Comparison of ENCODE assay signal across 1 cellular context in the genomic region with DNA sequence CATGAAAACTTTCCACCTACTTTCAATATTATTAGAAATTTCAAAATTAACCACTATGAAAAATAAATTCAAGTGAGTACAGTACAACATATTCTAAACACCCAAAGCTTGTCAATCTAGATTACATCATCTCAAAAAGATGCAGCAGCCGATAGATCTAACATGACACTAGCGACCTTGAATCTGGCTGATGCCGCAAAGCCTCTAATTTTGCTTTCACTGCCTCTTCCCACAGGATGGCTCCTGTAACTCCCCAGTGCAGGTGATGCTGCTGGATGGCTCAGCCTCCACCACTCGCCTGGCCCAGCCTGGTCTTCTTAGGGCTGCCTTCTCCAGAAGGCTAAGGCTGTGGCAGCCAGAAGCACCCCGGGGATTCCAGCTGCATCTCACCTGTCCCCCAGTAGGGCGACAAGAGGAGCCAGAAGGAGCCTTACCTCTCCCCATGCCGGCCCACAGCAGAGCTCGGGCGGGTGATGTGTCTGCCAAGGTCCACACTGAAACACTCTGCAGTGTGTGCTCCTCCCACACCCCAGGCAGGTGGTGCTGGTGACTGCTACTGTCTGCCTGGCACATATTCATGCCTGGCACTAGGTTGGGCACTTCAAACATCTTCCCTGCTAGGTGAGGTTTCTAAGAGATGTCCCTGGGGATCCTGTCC.
TF ChIP-seq lines count a peak whose summit lies in the region.

No MANE protein-coding gene starts in this region.

TF ChIP-seq in HepG2, 621 proteins besides CTCF, POLR2A, EP300 and RAD21 (continued from another document and continues in another):
- TF ChIP-seq, protein P1, sequence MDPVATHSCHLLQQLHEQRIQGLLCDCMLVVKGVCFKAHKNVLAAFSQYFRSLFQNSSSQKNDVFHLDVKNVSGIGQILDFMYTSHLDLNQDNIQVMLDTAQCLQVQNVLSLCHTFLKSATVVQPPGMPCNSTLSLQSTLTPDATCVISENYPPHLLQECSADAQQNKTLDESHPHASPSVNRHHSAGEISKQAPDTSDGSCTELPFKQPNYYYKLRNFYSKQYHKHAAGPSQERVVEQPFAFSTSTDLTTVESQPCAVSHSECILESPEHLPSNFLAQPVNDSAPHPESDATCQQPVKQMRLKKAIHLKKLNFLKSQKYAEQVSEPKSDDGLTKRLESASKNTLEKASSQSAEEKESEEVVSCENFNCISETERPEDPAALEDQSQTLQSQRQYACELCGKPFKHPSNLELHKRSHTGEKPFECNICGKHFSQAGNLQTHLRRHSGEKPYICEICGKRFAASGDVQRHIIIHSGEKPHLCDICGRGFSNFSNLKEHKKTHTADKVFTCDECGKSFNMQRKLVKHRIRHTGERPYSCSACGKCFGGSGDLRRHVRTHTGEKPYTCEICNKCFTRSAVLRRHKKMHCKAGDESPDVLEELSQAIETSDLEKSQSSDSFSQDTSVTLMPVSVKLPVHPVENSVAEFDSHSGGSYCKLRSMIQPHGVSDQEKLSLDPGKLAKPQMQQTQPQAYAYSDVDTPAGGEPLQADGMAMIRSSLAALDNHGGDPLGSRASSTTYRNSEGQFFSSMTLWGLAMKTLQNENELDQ (CRISPR knock-in tag; IDR thresholded peaks at IDR 0.05; ENCODE audit: borderline replicate concordance): no peak
- no peak for TF ChIP-seq CEBPG (CRISPR knock-in tag; IDR thresholded peaks at IDR 0.05)
- TF ChIP-seq ZBTB8A (CRISPR knock-in tag; IDR thresholded peaks at IDR 0.05; ENCODE audit: borderline replicate concordance, low read depth): no peak
- no peak for TF ChIP-seq ZNF710 (CRISPR knock-in tag; IDR thresholded peaks at IDR 0.05; ENCODE audit: borderline replicate concordance)
- TF ChIP-seq, protein P2, sequence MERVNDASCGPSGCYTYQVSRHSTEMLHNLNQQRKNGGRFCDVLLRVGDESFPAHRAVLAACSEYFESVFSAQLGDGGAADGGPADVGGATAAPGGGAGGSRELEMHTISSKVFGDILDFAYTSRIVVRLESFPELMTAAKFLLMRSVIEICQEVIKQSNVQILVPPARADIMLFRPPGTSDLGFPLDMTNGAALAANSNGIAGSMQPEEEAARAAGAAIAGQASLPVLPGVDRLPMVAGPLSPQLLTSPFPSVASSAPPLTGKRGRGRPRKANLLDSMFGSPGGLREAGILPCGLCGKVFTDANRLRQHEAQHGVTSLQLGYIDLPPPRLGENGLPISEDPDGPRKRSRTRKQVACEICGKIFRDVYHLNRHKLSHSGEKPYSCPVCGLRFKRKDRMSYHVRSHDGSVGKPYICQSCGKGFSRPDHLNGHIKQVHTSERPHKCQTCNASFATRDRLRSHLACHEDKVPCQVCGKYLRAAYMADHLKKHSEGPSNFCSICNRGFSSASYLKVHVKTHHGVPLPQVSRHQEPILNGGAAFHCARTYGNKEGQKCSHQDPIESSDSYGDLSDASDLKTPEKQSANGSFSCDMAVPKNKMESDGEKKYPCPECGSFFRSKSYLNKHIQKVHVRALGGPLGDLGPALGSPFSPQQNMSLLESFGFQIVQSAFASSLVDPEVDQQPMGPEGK (CRISPR knock-in tag; IDR thresholded peaks at IDR 0.05): no peak
- TF ChIP-seq HNRNPK (IDR thresholded peaks at IDR 0.05; ENCODE audit: low read depth, low read length, poor library complexity, severe bottlenecking): no peak
- TF ChIP-seq HNF4G (IDR thresholded peaks at IDR 0.05; ENCODE audit: borderline replicate concordance, low read depth, low read length): no peak
- no peak for TF ChIP-seq HNF4G (CRISPR knock-in tag; IDR thresholded peaks at IDR 0.05; ENCODE audit: borderline replicate concordance, low read depth)
- TF ChIP-seq PCBP2 (optimal IDR thresholded peaks at IDR 0.05; ENCODE audit: low read depth, low read length, poor library complexity, severe bottlenecking): no peak
- TF ChIP-seq ZNF550 (CRISPR knock-in tag; IDR thresholded peaks at IDR 0.05; ENCODE audit: borderline replicate concordance): no peak
- TF ChIP-seq ZNF724P (CRISPR knock-in tag; IDR thresholded peaks at IDR 0.05; ENCODE audit: borderline replicate concordance): no peak
- TF ChIP-seq ZNF180 (CRISPR knock-in tag; IDR thresholded peaks at IDR 0.05; ENCODE audit: borderline replicate concordance, low read depth): no peak
- no peak for TF ChIP-seq DMAP1 (CRISPR knock-in tag; IDR thresholded peaks at IDR 0.05)
- TF ChIP-seq, protein P3, sequence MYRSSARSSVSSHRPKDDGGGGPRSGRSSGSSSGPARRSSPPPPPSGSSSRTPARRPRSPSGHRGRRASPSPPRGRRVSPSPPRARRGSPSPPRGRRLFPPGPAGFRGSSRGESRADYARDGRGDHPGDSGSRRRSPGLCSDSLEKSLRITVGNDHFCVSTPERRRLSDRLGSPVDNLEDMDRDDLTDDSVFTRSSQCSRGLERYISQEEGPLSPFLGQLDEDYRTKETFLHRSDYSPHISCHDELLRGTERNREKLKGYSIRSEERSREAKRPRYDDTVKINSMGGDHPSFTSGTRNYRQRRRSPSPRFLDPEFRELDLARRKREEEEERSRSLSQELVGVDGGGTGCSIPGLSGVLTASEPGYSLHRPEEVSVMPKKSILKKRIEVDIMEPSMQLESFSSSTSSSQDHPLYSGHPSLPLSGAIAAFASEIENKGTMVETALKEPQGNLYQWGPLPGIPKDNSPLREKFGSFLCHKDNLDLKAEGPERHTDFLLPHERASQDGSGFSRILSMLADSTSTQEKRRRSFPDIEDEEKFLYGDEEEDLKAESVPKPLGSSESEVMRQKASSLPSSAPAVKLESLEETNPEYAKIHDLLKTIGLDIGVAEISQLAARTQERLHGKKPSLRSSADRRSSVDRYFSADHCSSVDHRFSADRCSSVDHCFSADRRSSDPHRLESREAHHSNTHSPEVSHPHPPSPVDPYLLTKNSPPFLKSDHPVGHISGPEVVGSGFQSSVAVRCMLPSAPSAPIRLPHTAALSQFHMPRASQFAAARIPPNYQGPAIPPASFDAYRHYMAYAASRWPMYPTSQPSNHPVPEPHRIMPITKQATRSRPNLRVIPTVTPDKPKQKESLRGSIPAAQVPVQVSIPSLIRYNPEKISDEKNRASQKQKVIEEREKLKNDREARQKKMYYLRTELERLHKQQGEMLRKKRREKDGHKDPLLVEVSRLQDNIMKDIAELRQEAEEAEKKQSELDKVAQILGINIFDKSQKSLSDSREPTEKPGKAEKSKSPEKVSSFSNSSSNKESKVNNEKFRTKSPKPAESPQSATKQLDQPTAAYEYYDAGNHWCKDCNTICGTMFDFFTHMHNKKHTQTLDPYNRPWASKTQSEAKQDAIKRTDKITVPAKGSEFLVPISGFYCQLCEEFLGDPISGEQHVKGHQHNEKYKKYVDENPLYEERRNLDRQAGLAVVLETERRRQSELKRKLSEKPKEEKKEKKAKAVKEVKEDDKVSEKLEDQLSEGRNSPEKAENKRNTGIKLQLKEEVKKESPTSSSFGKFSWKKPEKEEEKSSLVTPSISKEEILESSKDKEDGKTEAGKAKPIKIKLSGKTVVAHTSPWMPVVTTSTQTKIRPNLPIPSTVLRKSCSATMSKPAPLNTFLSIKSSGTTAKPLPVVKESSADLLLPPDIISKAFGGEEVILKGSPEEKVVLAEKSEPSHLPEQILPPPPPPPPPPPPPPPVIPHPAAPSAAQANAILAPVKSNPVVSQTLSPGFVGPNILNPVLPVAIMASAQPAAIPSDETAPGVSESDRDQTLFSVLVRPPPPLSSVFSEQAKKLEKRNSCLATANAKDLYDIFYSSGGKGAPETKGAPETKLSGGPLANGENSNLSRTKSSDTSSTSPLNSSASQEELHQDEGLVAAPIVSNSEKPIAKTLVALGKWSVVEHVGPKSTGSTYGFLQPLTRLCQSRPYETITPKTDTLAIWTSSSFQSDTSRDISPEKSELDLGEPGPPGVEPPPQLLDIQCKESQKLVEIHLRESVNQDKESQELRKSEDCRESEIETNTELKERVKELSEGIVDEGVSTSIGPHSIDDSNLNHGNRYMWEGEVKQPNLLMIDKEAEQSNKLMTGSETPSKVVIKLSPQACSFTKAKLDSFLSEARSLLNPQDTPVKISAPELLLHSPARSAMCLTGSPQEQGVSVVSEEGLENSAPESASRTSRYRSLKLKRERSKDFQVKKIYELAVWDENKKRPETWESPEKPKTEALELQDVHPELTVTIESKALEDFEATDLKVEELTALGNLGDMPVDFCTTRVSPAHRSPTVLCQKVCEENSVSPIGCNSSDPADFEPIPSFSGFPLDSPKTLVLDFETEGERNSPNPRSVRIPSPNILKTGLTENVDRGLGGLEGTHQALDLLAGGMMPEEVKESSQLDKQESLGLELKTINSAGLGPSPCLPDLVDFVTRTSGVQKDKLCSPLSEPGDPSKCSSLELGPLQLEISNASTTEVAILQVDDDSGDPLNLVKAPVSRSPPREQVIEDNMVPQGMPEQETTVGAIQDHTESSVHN (CRISPR knock-in tag; IDR thresholded peaks at IDR 0.05): no peak
- no peak for TF ChIP-seq ZNF44 (CRISPR knock-in tag; IDR thresholded peaks at IDR 0.05)
- TF ChIP-seq, protein P4, sequence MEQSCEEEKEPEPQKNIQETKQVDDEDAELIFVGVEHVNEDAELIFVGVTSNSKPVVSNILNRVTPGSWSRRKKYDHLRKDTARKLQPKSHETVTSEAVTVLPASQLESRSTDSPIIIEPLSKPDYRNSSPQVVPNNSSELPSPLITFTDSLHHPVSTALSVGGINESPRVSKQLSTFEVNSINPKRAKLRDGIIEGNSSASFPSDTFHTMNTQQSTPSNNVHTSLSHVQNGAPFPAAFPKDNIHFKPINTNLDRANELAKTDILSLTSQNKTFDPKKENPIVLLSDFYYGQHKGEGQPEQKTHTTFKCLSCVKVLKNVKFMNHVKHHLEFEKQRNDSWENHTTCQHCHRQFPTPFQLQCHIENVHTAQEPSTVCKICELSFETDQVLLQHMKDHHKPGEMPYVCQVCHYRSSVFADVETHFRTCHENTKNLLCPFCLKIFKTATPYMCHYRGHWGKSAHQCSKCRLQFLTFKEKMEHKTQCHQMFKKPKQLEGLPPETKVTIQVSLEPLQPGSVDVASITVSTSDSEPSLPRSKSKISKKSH (CRISPR knock-in tag; IDR thresholded peaks at IDR 0.05; ENCODE audit: borderline replicate concordance): 0 out of 2 replicates have a peak, but pooled peaks have one; percentile 20
- no peak for TF ChIP-seq ADNP (CRISPR knock-in tag; IDR thresholded peaks at IDR 0.05)
- no peak for TF ChIP-seq KLF13 (CRISPR knock-in tag; IDR thresholded peaks at IDR 0.05)
- TF ChIP-seq ZNF572 (CRISPR knock-in tag; IDR thresholded peaks at IDR 0.05): 0 out of 2 replicates have a peak, but pooled peaks have one; percentile 51
- TF ChIP-seq ZNF496 (CRISPR knock-in tag; IDR thresholded peaks at IDR 0.05; ENCODE audit: insufficient replicate concordance): no peak
- TF ChIP-seq HDAC1 (CRISPR knock-in tag; IDR thresholded peaks at IDR 0.05): no peak
- TF ChIP-seq ZNF652 (CRISPR knock-in tag; IDR thresholded peaks at IDR 0.05; ENCODE audit: borderline replicate concordance, low read depth): no peak
- TF ChIP-seq, protein P5, sequence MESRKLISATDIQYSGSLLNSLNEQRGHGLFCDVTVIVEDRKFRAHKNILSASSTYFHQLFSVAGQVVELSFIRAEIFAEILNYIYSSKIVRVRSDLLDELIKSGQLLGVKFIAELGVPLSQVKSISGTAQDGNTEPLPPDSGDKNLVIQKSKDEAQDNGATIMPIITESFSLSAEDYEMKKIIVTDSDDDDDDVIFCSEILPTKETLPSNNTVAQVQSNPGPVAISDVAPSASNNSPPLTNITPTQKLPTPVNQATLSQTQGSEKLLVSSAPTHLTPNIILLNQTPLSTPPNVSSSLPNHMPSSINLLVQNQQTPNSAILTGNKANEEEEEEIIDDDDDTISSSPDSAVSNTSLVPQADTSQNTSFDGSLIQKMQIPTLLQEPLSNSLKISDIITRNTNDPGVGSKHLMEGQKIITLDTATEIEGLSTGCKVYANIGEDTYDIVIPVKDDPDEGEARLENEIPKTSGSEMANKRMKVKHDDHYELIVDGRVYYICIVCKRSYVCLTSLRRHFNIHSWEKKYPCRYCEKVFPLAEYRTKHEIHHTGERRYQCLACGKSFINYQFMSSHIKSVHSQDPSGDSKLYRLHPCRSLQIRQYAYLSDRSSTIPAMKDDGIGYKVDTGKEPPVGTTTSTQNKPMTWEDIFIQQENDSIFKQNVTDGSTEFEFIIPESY (CRISPR knock-in tag; IDR thresholded peaks at IDR 0.05): no peak
- peak; percentile 75; the same call in 1 of the 2 replicates for TF ChIP-seq NRL (CRISPR knock-in tag; IDR thresholded peaks at IDR 0.05; ENCODE audit: borderline replicate concordance)
- no peak for TF ChIP-seq MZF1 (CRISPR knock-in tag; IDR thresholded peaks at IDR 0.05; ENCODE audit: borderline replicate concordance)
- no peak for TF ChIP-seq ZNF704 (CRISPR knock-in tag; IDR thresholded peaks at IDR 0.05; ENCODE audit: borderline replicate concordance)
- no peak for TF ChIP-seq TARDBP (CRISPR knock-in tag; IDR thresholded peaks at IDR 0.05)
- TF ChIP-seq CCDC6 (CRISPR knock-in tag; IDR thresholded peaks at IDR 0.05): no peak
- TF ChIP-seq, protein P6, sequence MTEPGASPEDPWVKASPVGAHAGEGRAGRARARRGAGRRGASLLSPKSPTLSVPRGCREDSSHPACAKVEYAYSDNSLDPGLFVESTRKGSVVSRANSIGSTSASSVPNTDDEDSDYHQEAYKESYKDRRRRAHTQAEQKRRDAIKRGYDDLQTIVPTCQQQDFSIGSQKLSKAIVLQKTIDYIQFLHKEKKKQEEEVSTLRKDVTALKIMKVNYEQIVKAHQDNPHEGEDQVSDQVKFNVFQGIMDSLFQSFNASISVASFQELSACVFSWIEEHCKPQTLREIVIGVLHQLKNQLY (CRISPR knock-in tag; IDR thresholded peaks at IDR 0.05): no peak
- TF ChIP-seq ISL2 (CRISPR knock-in tag; IDR thresholded peaks at IDR 0.05): no peak
- TF ChIP-seq ZNF792 (CRISPR knock-in tag; IDR thresholded peaks at IDR 0.05): no peak
